Comparison of ENCODE assay signal across 1 cellular context in genomic region chr3:128151758-128152274, GRCh38.
TF ChIP-seq lines count a peak whose summit lies in the region.

No MANE protein-coding gene starts in this region.

TF ChIP-seq in HepG2, 621 proteins besides CTCF, POLR2A, EP300 and RAD21 (continued from another document and continues in another):
- no peak for TF ChIP-seq POLR2AphosphoS2 (IDR thresholded peaks at IDR 0.05; ENCODE audit: low read depth, low read length)
- TF ChIP-seq LRRFIP1 (CRISPR knock-in tag; conservative IDR thresholded peaks at IDR 0.05), result no peak
- TF ChIP-seq ONECUT2 (CRISPR knock-in tag; IDR thresholded peaks at IDR 0.05), result no peak
- no peak for TF ChIP-seq ZNF296 (CRISPR knock-in tag; conservative IDR thresholded peaks at IDR 0.05)
- TF ChIP-seq HDAC1 (CRISPR knock-in tag; IDR thresholded peaks at IDR 0.05), result peak; percentile 81
- 0 out of 2 replicates have a peak, but pooled peaks have one; percentile 57 for TF ChIP-seq BCL6 (CRISPR knock-in tag; IDR thresholded peaks at IDR 0.05)
- no peak for TF ChIP-seq ZNF484 (CRISPR knock-in tag; IDR thresholded peaks at IDR 0.05; ENCODE audit: borderline replicate concordance, low read depth)
- TF ChIP-seq TBL1XR1 (IDR thresholded peaks at IDR 0.05; ENCODE audit: borderline replicate concordance, low read length, partially characterized antibody), result no peak
- TF ChIP-seq ZNF24 (IDR thresholded peaks at IDR 0.05), result no peak
- no peak for TF ChIP-seq RFX1 (IDR thresholded peaks at IDR 0.05)
- peak; percentile 70; the same call in 1 of the 2 replicates for TF ChIP-seq ZGPAT (CRISPR knock-in tag; IDR thresholded peaks at IDR 0.05)
- no peak for TF ChIP-seq ZNF343 (CRISPR knock-in tag; IDR thresholded peaks at IDR 0.05)
- no peak for TF ChIP-seq ZNF878 (CRISPR knock-in tag; IDR thresholded peaks at IDR 0.05)
- TF ChIP-seq YEATS2 (CRISPR knock-in tag; IDR thresholded peaks at IDR 0.05; ENCODE audit: borderline replicate concordance), result no peak
- no peak for TF ChIP-seq SRSF9 (IDR thresholded peaks at IDR 0.05; ENCODE audit: borderline replicate concordance, insufficient read depth, low read depth, low read length, poor library complexity, severe bottlenecking)
- TF ChIP-seq CCDC6 (CRISPR knock-in tag; IDR thresholded peaks at IDR 0.05), result 0 out of 2 replicates have a peak, but pooled peaks have one; percentile 68
- TF ChIP-seq GATAD1 (CRISPR knock-in tag; IDR thresholded peaks at IDR 0.05), result peak; percentile 82
- TF ChIP-seq ZNF816 (CRISPR knock-in tag; IDR thresholded peaks at IDR 0.05; ENCODE audit: borderline replicate concordance), result no peak; the same call in 1 of the 2 replicates
- peak; percentile 34; the same call in 1 of the 2 replicates for TF ChIP-seq NFKBIZ (CRISPR knock-in tag; IDR thresholded peaks at IDR 0.05)
- TF ChIP-seq ELF1 (CRISPR knock-in tag; IDR thresholded peaks at IDR 0.05), result 0 out of 2 replicates have a peak, but pooled peaks have one; percentile 41
- TF ChIP-seq KAT2B (IDR thresholded peaks at IDR 0.05; ENCODE audit: borderline replicate concordance, low read depth, low read length), result no peak
- no peak for TF ChIP-seq ZNF350 (CRISPR knock-in tag; IDR thresholded peaks at IDR 0.05; ENCODE audit: borderline replicate concordance, low read depth)
- 0 out of 2 replicates have a peak, but pooled peaks have one; percentile 41 for TF ChIP-seq AHR (CRISPR knock-in tag; IDR thresholded peaks at IDR 0.05)
- peak; percentile 38; the same call in 1 of the 2 replicates for TF ChIP-seq HBP1 (CRISPR knock-in tag; IDR thresholded peaks at IDR 0.05; ENCODE audit: low read depth)
- TF ChIP-seq ZNF563 (CRISPR knock-in tag; IDR thresholded peaks at IDR 0.05), result peak; percentile 66
- no peak for TF ChIP-seq ZNF142 (CRISPR knock-in tag; IDR thresholded peaks at IDR 0.05)
- TF ChIP-seq TIGD3 (CRISPR knock-in tag; IDR thresholded peaks at IDR 0.05; ENCODE audit: borderline replicate concordance), result 0 out of 2 replicates have a peak, but pooled peaks have one; percentile 2
- TF ChIP-seq E2F1 (CRISPR knock-in tag; IDR thresholded peaks at IDR 0.05), result no peak
- no peak for TF ChIP-seq BCLAF1 (IDR thresholded peaks at IDR 0.05)
- no peak for TF ChIP-seq ZNF383 (CRISPR knock-in tag; IDR thresholded peaks at IDR 0.05; ENCODE audit: borderline replicate concordance)
- TF ChIP-seq TEAD3 (CRISPR knock-in tag; optimal IDR thresholded peaks at IDR 0.05; ENCODE audit: borderline replicate concordance), result peak; percentile 81
- TF ChIP-seq ZNF547 (CRISPR knock-in tag; IDR thresholded peaks at IDR 0.05), result no peak
- peak; percentile 97 for TF ChIP-seq NR2C2 (CRISPR knock-in tag; IDR thresholded peaks at IDR 0.05; ENCODE audit: borderline replicate concordance)
- no peak for TF ChIP-seq FOSL1 (CRISPR knock-in tag; IDR thresholded peaks at IDR 0.05; ENCODE audit: borderline replicate concordance)
- TF ChIP-seq GATA4 (IDR thresholded peaks at IDR 0.05; ENCODE audit: borderline replicate concordance, low read depth), result 0 out of 2 replicates have a peak, but pooled peaks have one; percentile 18
- TF ChIP-seq ZNF562 (CRISPR knock-in tag; IDR thresholded peaks at IDR 0.05; ENCODE audit: borderline replicate concordance), result no peak
- no peak for TF ChIP-seq HOXA7 (CRISPR knock-in tag; IDR thresholded peaks at IDR 0.05)
- no peak for TF ChIP-seq NRL (CRISPR knock-in tag; IDR thresholded peaks at IDR 0.05; ENCODE audit: borderline replicate concordance)
- TF ChIP-seq ZSCAN31 (CRISPR knock-in tag; IDR thresholded peaks at IDR 0.05; ENCODE audit: low read depth), result no peak
- no peak for TF ChIP-seq CREBL2 (CRISPR knock-in tag; IDR thresholded peaks at IDR 0.05; ENCODE audit: borderline replicate concordance)
- TF ChIP-seq ZNF180 (CRISPR knock-in tag; IDR thresholded peaks at IDR 0.05; ENCODE audit: borderline replicate concordance, low read depth), result no peak
- no peak for TF ChIP-seq ZNF777 (CRISPR knock-in tag; IDR thresholded peaks at IDR 0.05)
- no peak for TF ChIP-seq ADNP (CRISPR knock-in tag; IDR thresholded peaks at IDR 0.05)
- TF ChIP-seq ZKSCAN5 (CRISPR knock-in tag; IDR thresholded peaks at IDR 0.05), result no peak; the same call in 1 of the 2 replicates
- no peak for TF ChIP-seq ZFP82 (CRISPR knock-in tag; IDR thresholded peaks at IDR 0.05; ENCODE audit: borderline replicate concordance)
- no peak for TF ChIP-seq PHF21A (CRISPR knock-in tag; IDR thresholded peaks at IDR 0.05)
- no peak for TF ChIP-seq SETDB1 (CRISPR knock-in tag; IDR thresholded peaks at IDR 0.05; ENCODE audit: borderline replicate concordance)
- TF ChIP-seq HNRNPL (IDR thresholded peaks at IDR 0.05; ENCODE audit: low read depth, low read length), result no peak
- TF ChIP-seq RXRA (CRISPR knock-in tag; IDR thresholded peaks at IDR 0.05), result peak; percentile 74; the same call in 1 of the 2 replicates
